18 cellular contexts compared by ENCODE assay signal in the genomic region with DNA sequence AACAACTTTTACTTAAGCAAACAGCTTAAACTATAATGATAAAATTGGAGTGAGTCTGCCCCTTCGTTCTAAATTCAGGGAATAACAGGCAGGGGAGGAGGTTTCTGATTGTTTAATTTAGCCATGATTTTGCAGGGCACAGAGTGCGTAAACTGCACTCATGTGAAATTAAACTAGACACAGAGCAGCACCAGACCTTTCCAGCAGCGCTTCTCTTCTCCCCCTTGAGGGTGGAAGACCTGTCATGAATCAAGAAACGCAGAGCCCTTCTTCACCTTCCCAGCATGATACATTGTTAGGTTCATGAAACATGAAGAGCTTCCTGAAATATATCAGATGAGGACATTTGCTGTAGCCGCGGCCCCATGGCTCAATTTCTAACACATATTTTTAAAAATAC.
DNase-seq lines count a peak whose midpoint lies in the region; TF ChIP-seq lines count a peak whose summit lies in the region.
"Had no signal": no experiment of that assay in that cellular context is flagged by ENCODE, and none has a peak within 500 bp of the region (broad histone marks: within the 10 kb centered on the region; RNA-seq: fewer than 3 reads in every experiment).

No MANE protein-coding gene starts in this region.

- TF ChIP-seq POLR2A in sigmoid colon (IDR thresholded peaks at IDR 0.05): no peak

- H3K9me3 ChIP-seq in sigmoid colon: no peaks in the 10 kb centered on the region

- H3K4me1 ChIP-seq in sigmoid colon: peaks cover 0 to 66% (median 56%) of the 10 kb centered on the region in 4 donors

- peak overlapping the region; percentile 31 to 89 (median 80) for H3K27ac ChIP-seq in sigmoid colon
- H3K27ac ChIP-seq: SK-N-MC had no signal

- TF ChIP-seq EP300 in sigmoid colon (IDR thresholded peaks at IDR 0.05): peak; percentile 64 to 88 (median 79)

- WGBS in sigmoid colon, 2 donors: 88 to 91% methylated on average over 6 of the region's 6 CpGs

- H3K27me3 ChIP-seq in sigmoid colon: no peaks in the 10 kb centered on the region

- no peak overlapping the region for H3K4me3 ChIP-seq in sigmoid colon
- H3K4me3 ChIP-seq: SK-N-MC had no signal

- peaks cover 11 to 66% (median 23%) of the 10 kb centered on the region in 4 donors for H3K36me3 ChIP-seq in sigmoid colon

- TF ChIP-seq CTCF in sigmoid colon (IDR thresholded peaks at IDR 0.05) (no peak), GM20000 (IDR thresholded peaks at IDR 0.05; ENCODE audit: extremely low read depth, missing control alignments) (no peak)

- intact Hi-C loops in sigmoid colon (cut with DNase I): no loop called here

- DNase-seq in NCI-H2227 treated with DMSO at 0.1 percent for 48 hours (lab: John Stamatoyannopoulos, UW) (peak; percentile 46), SK-N-DZ (ENCODE audit: low spot score) (peak; percentile 77), left kidney (ENCODE audit: low read depth, low spot score) (peak; percentile 46), sigmoid colon (peak; percentile 80), EL (no peak), GM20000 (ENCODE audit: low spot score) (no peak), NCI-H1930 (lab: John Stamatoyannopoulos, UW) (no peak)
- DNase-seq: ACHN; CD8-positive, alpha-beta memory T cell; DMS79 treated with DMSO at 0.1 percent for 48 hours; H9; KG1; NCI-H1105 treated with DMSO at 0.1 percent for 48 hours; NCI-H187; NCI-H526; OCI-M1; Right ventricle myocardium superior had no signal

Comparison
In these comparisons a context has a peak if more than half of its experiments do, and no peak if none do; other contexts are left out.
1. DNase-seq: peak in NCI-H2227 treated with DMSO at 0.1 percent for 48 hours (single experiment), SK-N-DZ (single experiment), left kidney (single experiment) and sigmoid colon (single experiment); none in EL (single experiment), GM20000 (single experiment) and NCI-H1930 (0 of 2).